Comparison of ENCODE assay signal across 1 cellular context in the genomic region with DNA sequence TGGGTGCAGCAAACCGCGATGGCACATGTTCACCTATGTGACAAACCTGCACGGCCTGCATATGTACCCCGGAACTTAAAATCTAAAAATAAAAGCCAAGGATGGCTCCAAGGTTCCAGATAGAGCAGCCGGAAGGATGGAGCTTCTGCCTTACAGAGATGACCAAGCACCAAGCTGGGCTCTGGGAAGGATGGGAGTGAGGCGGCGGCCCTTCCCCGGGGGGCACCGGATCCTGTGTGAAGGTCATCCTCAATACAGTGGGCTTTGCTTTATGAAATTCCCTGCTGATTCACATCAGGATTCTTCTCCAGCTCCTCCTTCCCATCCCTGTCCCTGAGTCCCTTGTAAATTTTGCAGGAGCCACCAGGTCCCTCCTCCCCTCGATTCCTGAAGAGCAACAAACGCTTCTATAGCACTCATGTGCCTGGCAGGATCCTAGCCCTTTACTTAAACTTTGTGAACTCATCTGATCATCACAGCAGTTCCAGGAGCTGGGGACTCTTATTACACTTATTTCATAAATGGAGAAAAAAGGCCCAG.
TF ChIP-seq lines count a peak whose summit lies in the region.

No MANE protein-coding gene starts in this region.

TF ChIP-seq in HepG2, 621 proteins besides CTCF, POLR2A, EP300 and RAD21 (continued from another document and continues in another):
- no peak for TF ChIP-seq ZNF782 (CRISPR knock-in tag; IDR thresholded peaks at IDR 0.05; ENCODE audit: borderline replicate concordance)
- no peak for TF ChIP-seq HNF4A (CRISPR knock-in tag; IDR thresholded peaks at IDR 0.05)
- TF ChIP-seq SMAD9 (CRISPR knock-in tag; IDR thresholded peaks at IDR 0.05): 0 out of 2 replicates have a peak, but pooled peaks have one; percentile 23
- 0 out of 2 replicates have a peak, but pooled peaks have one; percentile 89 for TF ChIP-seq FOXO4 (CRISPR knock-in tag; conservative IDR thresholded peaks at IDR 0.05)
- TF ChIP-seq, protein P1, sequence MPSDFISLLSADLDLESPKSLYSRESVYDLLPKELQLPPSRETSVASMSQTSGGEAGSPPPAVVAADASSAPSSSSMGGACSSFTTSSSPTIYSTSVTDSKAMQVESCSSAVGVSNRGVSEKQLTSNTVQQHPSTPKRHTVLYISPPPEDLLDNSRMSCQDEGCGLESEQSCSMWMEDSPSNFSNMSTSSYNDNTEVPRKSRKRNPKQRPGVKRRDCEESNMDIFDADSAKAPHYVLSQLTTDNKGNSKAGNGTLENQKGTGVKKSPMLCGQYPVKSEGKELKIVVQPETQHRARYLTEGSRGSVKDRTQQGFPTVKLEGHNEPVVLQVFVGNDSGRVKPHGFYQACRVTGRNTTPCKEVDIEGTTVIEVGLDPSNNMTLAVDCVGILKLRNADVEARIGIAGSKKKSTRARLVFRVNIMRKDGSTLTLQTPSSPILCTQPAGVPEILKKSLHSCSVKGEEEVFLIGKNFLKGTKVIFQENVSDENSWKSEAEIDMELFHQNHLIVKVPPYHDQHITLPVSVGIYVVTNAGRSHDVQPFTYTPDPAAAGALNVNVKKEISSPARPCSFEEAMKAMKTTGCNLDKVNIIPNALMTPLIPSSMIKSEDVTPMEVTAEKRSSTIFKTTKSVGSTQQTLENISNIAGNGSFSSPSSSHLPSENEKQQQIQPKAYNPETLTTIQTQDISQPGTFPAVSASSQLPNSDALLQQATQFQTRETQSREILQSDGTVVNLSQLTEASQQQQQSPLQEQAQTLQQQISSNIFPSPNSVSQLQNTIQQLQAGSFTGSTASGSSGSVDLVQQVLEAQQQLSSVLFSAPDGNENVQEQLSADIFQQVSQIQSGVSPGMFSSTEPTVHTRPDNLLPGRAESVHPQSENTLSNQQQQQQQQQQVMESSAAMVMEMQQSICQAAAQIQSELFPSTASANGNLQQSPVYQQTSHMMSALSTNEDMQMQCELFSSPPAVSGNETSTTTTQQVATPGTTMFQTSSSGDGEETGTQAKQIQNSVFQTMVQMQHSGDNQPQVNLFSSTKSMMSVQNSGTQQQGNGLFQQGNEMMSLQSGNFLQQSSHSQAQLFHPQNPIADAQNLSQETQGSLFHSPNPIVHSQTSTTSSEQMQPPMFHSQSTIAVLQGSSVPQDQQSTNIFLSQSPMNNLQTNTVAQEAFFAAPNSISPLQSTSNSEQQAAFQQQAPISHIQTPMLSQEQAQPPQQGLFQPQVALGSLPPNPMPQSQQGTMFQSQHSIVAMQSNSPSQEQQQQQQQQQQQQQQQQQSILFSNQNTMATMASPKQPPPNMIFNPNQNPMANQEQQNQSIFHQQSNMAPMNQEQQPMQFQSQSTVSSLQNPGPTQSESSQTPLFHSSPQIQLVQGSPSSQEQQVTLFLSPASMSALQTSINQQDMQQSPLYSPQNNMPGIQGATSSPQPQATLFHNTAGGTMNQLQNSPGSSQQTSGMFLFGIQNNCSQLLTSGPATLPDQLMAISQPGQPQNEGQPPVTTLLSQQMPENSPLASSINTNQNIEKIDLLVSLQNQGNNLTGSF (CRISPR knock-in tag; IDR thresholded peaks at IDR 0.05): no peak
- 0 out of 2 replicates have a peak, but pooled peaks have one; percentile 43 for TF ChIP-seq ZNF136 (CRISPR knock-in tag; IDR thresholded peaks at IDR 0.05; ENCODE audit: low read depth)
- TF ChIP-seq ZNF414 (CRISPR knock-in tag; IDR thresholded peaks at IDR 0.05): peak; percentile 65; the same call in 1 of the 2 replicates
- TF ChIP-seq ZNF30 (CRISPR knock-in tag; IDR thresholded peaks at IDR 0.05): 0 out of 2 replicates have a peak, but pooled peaks have one; percentile 66
- no peak for TF ChIP-seq ZNF256 (CRISPR knock-in tag; conservative IDR thresholded peaks at IDR 0.05)
- TF ChIP-seq ZNF337 (CRISPR knock-in tag; IDR thresholded peaks at IDR 0.05; ENCODE audit: borderline replicate concordance, low read depth): no peak
- TF ChIP-seq NCOA1 (CRISPR knock-in tag; IDR thresholded peaks at IDR 0.05): peak; percentile 86; the same call in 1 of the 2 replicates
- TF ChIP-seq RCOR2 (CRISPR knock-in tag; IDR thresholded peaks at IDR 0.05): peak; percentile 79; the same call in 1 of the 2 replicates
- TF ChIP-seq ZNF558 (CRISPR knock-in tag; IDR thresholded peaks at IDR 0.05; ENCODE audit: borderline replicate concordance): 0 out of 2 replicates have a peak, but pooled peaks have one; percentile 66
- TF ChIP-seq EEA1 (CRISPR knock-in tag; IDR thresholded peaks at IDR 0.05; ENCODE audit: borderline replicate concordance): 0 out of 2 replicates have a peak, but pooled peaks have one; percentile 42
- TF ChIP-seq MBNL3 (CRISPR knock-in tag; conservative IDR thresholded peaks at IDR 0.05): no peak
- TF ChIP-seq PRPF4 (IDR thresholded peaks at IDR 0.05; ENCODE audit: low read depth, low read length, poor library complexity, severe bottlenecking): no peak
- TF ChIP-seq, protein P2, sequence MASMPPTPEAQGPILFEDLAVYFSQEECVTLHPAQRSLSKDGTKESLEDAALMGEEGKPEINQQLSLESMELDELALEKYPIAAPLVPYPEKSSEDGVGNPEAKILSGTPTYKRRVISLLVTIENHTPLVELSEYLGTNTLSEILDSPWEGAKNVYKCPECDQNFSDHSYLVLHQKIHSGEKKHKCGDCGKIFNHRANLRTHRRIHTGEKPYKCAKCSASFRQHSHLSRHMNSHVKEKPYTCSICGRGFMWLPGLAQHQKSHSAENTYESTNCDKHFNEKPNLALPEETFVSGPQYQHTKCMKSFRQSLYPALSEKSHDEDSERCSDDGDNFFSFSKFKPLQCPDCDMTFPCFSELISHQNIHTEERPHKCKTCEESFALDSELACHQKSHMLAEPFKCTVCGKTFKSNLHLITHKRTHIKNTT (CRISPR knock-in tag; IDR thresholded peaks at IDR 0.05): no peak
- peak; percentile 52; the same call in 1 of the 2 replicates for TF ChIP-seq MTF2 (CRISPR knock-in tag; IDR thresholded peaks at IDR 0.05; ENCODE audit: borderline replicate concordance)
- 0 out of 2 replicates have a peak, but pooled peaks have one; percentile 9 for TF ChIP-seq NKX3-1 (CRISPR knock-in tag; IDR thresholded peaks at IDR 0.05)
- no peak for TF ChIP-seq CENPX (CRISPR knock-in tag; IDR thresholded peaks at IDR 0.05)
- TF ChIP-seq ATF5 (CRISPR knock-in tag; IDR thresholded peaks at IDR 0.05; ENCODE audit: low read depth): 0 out of 2 replicates have a peak, but pooled peaks have one; percentile 10
- TF ChIP-seq MAF1 (CRISPR knock-in tag; IDR thresholded peaks at IDR 0.05; ENCODE audit: borderline replicate concordance): no peak
- TF ChIP-seq ZSCAN30 (CRISPR knock-in tag; IDR thresholded peaks at IDR 0.05): 0 out of 2 replicates have a peak, but pooled peaks have one; percentile 65
- no peak for TF ChIP-seq BRF2 (CRISPR knock-in tag; IDR thresholded peaks at IDR 0.05)
- TF ChIP-seq FOXP1 (IDR thresholded peaks at IDR 0.05): no peak
- no peak for TF ChIP-seq FOXP1 (CRISPR knock-in tag; IDR thresholded peaks at IDR 0.05)
- TF ChIP-seq ZBTB40 (IDR thresholded peaks at IDR 0.05): no peak
- no peak for TF ChIP-seq ZBTB40 (CRISPR knock-in tag; IDR thresholded peaks at IDR 0.05)
- 0 out of 2 replicates have a peak, but pooled peaks have one; percentile 2 for TF ChIP-seq ZFP37 (CRISPR knock-in tag; IDR thresholded peaks at IDR 0.05; ENCODE audit: borderline replicate concordance)
- TF ChIP-seq HMGA1 (CRISPR knock-in tag; conservative IDR thresholded peaks at IDR 0.05): no peak
- TF ChIP-seq ZFP90 (CRISPR knock-in tag; IDR thresholded peaks at IDR 0.05; ENCODE audit: borderline replicate concordance): no peak
- no peak for TF ChIP-seq NCOA2 (CRISPR knock-in tag; IDR thresholded peaks at IDR 0.05)
- TF ChIP-seq ZNF788 (CRISPR knock-in tag; IDR thresholded peaks at IDR 0.05; ENCODE audit: borderline replicate concordance): no peak
- no peak for TF ChIP-seq ZNF333 (CRISPR knock-in tag; IDR thresholded peaks at IDR 0.05; ENCODE audit: borderline replicate concordance)
- no peak for TF ChIP-seq HDAC1 (CRISPR knock-in tag; IDR thresholded peaks at IDR 0.05)
- TF ChIP-seq ZNF431 (CRISPR knock-in tag; IDR thresholded peaks at IDR 0.05; ENCODE audit: borderline replicate concordance, low read depth): 0 out of 2 replicates have a peak, but pooled peaks have one; percentile 54
- TF ChIP-seq RBFOX2 (IDR thresholded peaks at IDR 0.05; ENCODE audit: low read depth, low read length): peak; percentile 76
- TF ChIP-seq ZNF615 (CRISPR knock-in tag; IDR thresholded peaks at IDR 0.05; ENCODE audit: borderline replicate concordance): no peak
- TF ChIP-seq, protein P3, sequence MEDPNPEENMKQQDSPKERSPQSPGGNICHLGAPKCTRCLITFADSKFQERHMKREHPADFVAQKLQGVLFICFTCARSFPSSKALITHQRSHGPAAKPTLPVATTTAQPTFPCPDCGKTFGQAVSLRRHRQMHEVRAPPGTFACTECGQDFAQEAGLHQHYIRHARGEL (CRISPR knock-in tag; IDR thresholded peaks at IDR 0.05): peak; percentile 38; the same call in 1 of the 2 replicates
